In genomic region chr17:7323731-7324437, GRCh38 we compare ENCODE assay signal across 6 cellular contexts. TPM values are rescaled to one million over a fixed set of nuclear protein-coding genes. Genes with fewer than 3 reads are reported as not detected.
DNase-seq lines count a peak whose midpoint lies in the region; ATAC-seq, FAIRE-seq and TF ChIP-seq lines count a peak whose summit lies in the region.

No MANE protein-coding gene starts in this region.

- no peak for TF ChIP-seq POLR2A in testis (IDR thresholded peaks at IDR 0.05)

- no peak for ATAC-seq in GM21515 (IDR thresholded peaks at IDR 0.05; ENCODE audit: unreplicated experiment)

- H3K36me3 Mint-ChIP-seq in HFFc6 (ENCODE audit: low read depth): peaks cover 9% of the 10 kb centered on the region
- H3K36me3 Mint-ChIP-seq in activated T-cell treated with anti-CD3 and anti-CD28 coated beads, Interleukin-2, amount 50 U/mL, for 24 hours (ENCODE audit: low read depth): peaks cover 92% of the 10 kb centered on the region

- DNase-seq in HFFc6: peak; percentile 21
- DNase-seq in activated T-cell treated with anti-CD3 and anti-CD28 coated beads, Interleukin-2, amount 50 U/mL, for 24 hours: peak; percentile 79
- DNase-seq in keratinocyte (ENCODE audit: low read depth, low spot score): no peak
- DNase-seq in testis: peak; percentile 67
- no peak for DNase-seq in NCI-H187 treated with DMSO at 0.1 percent for 48 hours (lab: John Stamatoyannopoulos, UW)

- H4K20me1 ChIP-seq in keratinocyte (ENCODE audit: control insufficient read depth, extremely low read depth, insufficient read depth, low read length): no peaks in the 10 kb centered on the region

- no peak for FAIRE-seq in keratinocyte (lab: Jason Lieb, UNC)

- H3K27me3 ChIP-seq in keratinocyte (ENCODE audit: control insufficient read depth, extremely low read depth, insufficient read depth, low read length) (no peaks in the 10 kb centered on the region), testis (no peaks in the 10 kb centered on the region)

- no peaks in the 10 kb centered on the region for H3K9me3 Mint-ChIP-seq in HFFc6
- H3K9me3 Mint-ChIP-seq in activated T-cell treated with anti-CD3 and anti-CD28 coated beads, Interleukin-2, amount 50 U/mL, for 24 hours: no peaks in the 10 kb centered on the region

- dilution Hi-C loops in keratinocyte (cut with MboI; ENCODE audit: extremely low pct_ligation_motif_present, low sequenced_read_pairs): no loop called here

- H3K4me2 ChIP-seq in keratinocyte (ENCODE audit: control insufficient read depth, extremely low read depth, insufficient read depth, low read depth, low read length): no peak overlapping the region

- H3K4me3 ChIP-seq in keratinocyte (ENCODE audit: control insufficient read depth in 2 of 3, extremely low read depth in 1 of 3, insufficient read depth in 2 of 3, low read depth in 1 of 3, low read length in 3 of 3): no peak overlapping the region
- H3K4me3 ChIP-seq in testis: no peak overlapping the region

- H3K27ac Mint-ChIP-seq in HFFc6: no peak overlapping the region
- peak overlapping the region; percentile 55 for H3K27ac Mint-ChIP-seq in activated T-cell treated with anti-CD3 and anti-CD28 coated beads, Interleukin-2, amount 50 U/mL, for 24 hours

- peaks cover 13% of the 10 kb centered on the region for H3K4me1 Mint-ChIP-seq in HFFc6 (ENCODE audit: low read depth)
- peaks cover 28% of the 10 kb centered on the region for H3K4me1 Mint-ChIP-seq in activated T-cell treated with anti-CD3 and anti-CD28 coated beads, Interleukin-2, amount 50 U/mL, for 24 hours (ENCODE audit: low read depth)

- intact Hi-C loops in testis (cut with DNase I; ENCODE audit: low total_unique reads): no loop called here

- H3K79me2 ChIP-seq in keratinocyte (ENCODE audit: control insufficient read depth, insufficient read depth, low read length): peaks cover 16% of the 10 kb centered on the region

- peak; percentile 93 for TF ChIP-seq CTCF in HFFc6 (IDR thresholded peaks at IDR 0.05)
- peak; percentile 90 to 93 (median 93) for TF ChIP-seq CTCF in keratinocyte (optimal IDR thresholded peaks at IDR 0.05 in 1 of 3, IDR thresholded peaks at IDR 0.05 in 1 of 3, conservative IDR thresholded peaks at IDR 0.05 in 1 of 3; ENCODE audit: extremely low read depth in 1 of 3, insufficient read depth in 2 of 3, low read length in 3 of 3)
- TF ChIP-seq CTCF in testis (IDR thresholded peaks at IDR 0.05): peak; percentile 67 to 80 (median 78)

- H3K4me1 ChIP-seq in keratinocyte (ENCODE audit: control insufficient read depth, extremely low read depth, insufficient read depth, low read length) (peaks cover 5% of the 10 kb centered on the region), testis (peaks cover 8% of the 10 kb centered on the region)

- WGBS in testis, 2 donors: 71 to 94% methylated on average over 18 to 39 of the region's 39 CpGs

- H3K9me3 ChIP-seq in keratinocyte (ENCODE audit: control insufficient read depth, low read depth, low read length) (no peaks in the 10 kb centered on the region), testis (no peaks in the 10 kb centered on the region)

- no peak overlapping the region for H2AFZ ChIP-seq in keratinocyte (ENCODE audit: control insufficient read depth, low read length)

- H3K27ac ChIP-seq in keratinocyte (ENCODE audit: control insufficient read depth, insufficient read depth, low read length) (no peak overlapping the region), testis (no peak overlapping the region)

- peaks cover 2% of the 10 kb centered on the region for H3K9me1 ChIP-seq in keratinocyte (ENCODE audit: control insufficient read depth, extremely low read depth, insufficient read depth, low read length)

- no peak overlapping the region for H3K9ac ChIP-seq in keratinocyte (ENCODE audit: control insufficient read depth, extremely low read depth, insufficient read depth, low read length)

- peaks cover 39 to 62% of the 10 kb centered on the region in 2 experiments for H3K36me3 ChIP-seq in keratinocyte (ENCODE audit: control insufficient read depth in 2 of 2, extremely low read depth in 1 of 2, insufficient read depth in 2 of 2, low read length in 2 of 2)
- H3K36me3 ChIP-seq in testis (ENCODE audit: low read depth, missing control alignments): no peaks in the 10 kb centered on the region

- no peak overlapping the region for H3K4me3 Mint-ChIP-seq in HFFc6
- no peak overlapping the region for H3K4me3 Mint-ChIP-seq in activated T-cell treated with anti-CD3 and anti-CD28 coated beads, Interleukin-2, amount 50 U/mL, for 24 hours

- no peaks in the 10 kb centered on the region for H3K27me3 Mint-ChIP-seq in HFFc6 (ENCODE audit: insufficient read depth)
- H3K27me3 Mint-ChIP-seq in activated T-cell treated with anti-CD3 and anti-CD28 coated beads, Interleukin-2, amount 50 U/mL, for 24 hours: no peaks in the 10 kb centered on the region

RNA-seq across cellular contexts. Expression of gene NEURL4, which starts 5.3 kb away (rescaled TPM):
- total RNA-seq in HFFc6 (2021; fragmentation: NEBNext Ultra II Directional; extraction: Animal tissue kit (Norgen Biotek cat#: 25700)): 10 to 100 TPM; 18.7 to 24.6 (median 20.4) TPM
- polyA plus RNA-seq in keratinocyte: 11.3 to 18.9 TPM (median 13.5 TPM) in 3 replicates
- polyA plus RNA-seq in keratinocyte (2011; ENCODE audit: low read depth): 6.3 TPM
- 4.4 and 4.9 TPM in 2 replicates for polyA plus RNA-seq in keratinocyte (2011; cell fraction: cytosol; rRNA removed)
- 70.5 and 88.4 TPM in 2 replicates for polyA plus RNA-seq in keratinocyte (2011; cell fraction: nucleus; rRNA removed)
- polyA plus RNA-seq in keratinocyte (2012; ENCODE audit: low replicate concordance): 12.4 and 13.1 TPM in 2 replicates
- 12.5 to 33.7 TPM (median 17.8 TPM) in 3 replicates for polyA minus RNA-seq in keratinocyte
- polyA minus RNA-seq in keratinocyte (2011; cell fraction: cytosol; rRNA and poly(A)+ RNA removed): 6.1 TPM
- 32.3 TPM in 2 replicates for polyA minus RNA-seq in keratinocyte (2011; cell fraction: nucleus; rRNA and poly(A)+ RNA removed)
- 10 to 100 TPM; 34.5 to 50.6 TPM for total RNA-seq in testis
- polyA plus RNA-seq in testis (ENCODE audit: insufficient read depth, low read depth, low replicate concordance): 38.3 TPM

RNA-seq across cellular contexts. Expression of gene GPS2, which starts 8.7 kb away (rescaled TPM):
- total RNA-seq in HFFc6 (2021; fragmentation: NEBNext Ultra II Directional; extraction: Animal tissue kit (Norgen Biotek cat#: 25700)): 10 to 100 TPM; 34.7 to 45.2 (median 40.7) TPM
- polyA plus RNA-seq in keratinocyte: 20.7 to 54.1 TPM (median 24.7 TPM) in 3 replicates
- 58.5 TPM for polyA plus RNA-seq in keratinocyte (2011; ENCODE audit: low read depth)
- polyA plus RNA-seq in keratinocyte (2011; cell fraction: cytosol; rRNA removed): 32.2 and 40.0 TPM in 2 replicates
- polyA plus RNA-seq in keratinocyte (2011; cell fraction: nucleus; rRNA removed): 47.1 and 50.6 TPM in 2 replicates
- 34.3 and 42.9 TPM in 2 replicates for polyA plus RNA-seq in keratinocyte (2012; ENCODE audit: low replicate concordance)
- 32.9 to 79.9 TPM (median 35.9 TPM) in 3 replicates for polyA minus RNA-seq in keratinocyte
- 21.3 TPM for polyA minus RNA-seq in keratinocyte (2011; cell fraction: cytosol; rRNA and poly(A)+ RNA removed)
- 9.5 and 11.7 TPM in 2 replicates for polyA minus RNA-seq in keratinocyte (2011; cell fraction: nucleus; rRNA and poly(A)+ RNA removed)
- 100 to 1,000 TPM; 204 to 239 TPM for total RNA-seq in testis
- 219 TPM for polyA plus RNA-seq in testis (ENCODE audit: insufficient read depth, low read depth, low replicate concordance)

RNA-seq across cellular contexts. Expression of gene ACAP1, which starts 12.4 kb away (rescaled TPM):
- 1 to 10 TPM; 3.2 to 6.4 (median 4.9) TPM for total RNA-seq in HFFc6 (2021; fragmentation: NEBNext Ultra II Directional; extraction: Animal tissue kit (Norgen Biotek cat#: 25700))
- polyA plus RNA-seq in keratinocyte (0.33 to 3.1 TPM (median 1.7 TPM) in 3 replicates), testis (ENCODE audit: insufficient read depth, low read depth, low replicate concordance) (95.2 TPM)
- polyA plus RNA-seq in keratinocyte (2011; ENCODE audit: low read depth): 0.87 TPM
- 0.27 and 1.1 TPM in 2 replicates for polyA plus RNA-seq in keratinocyte (2011; cell fraction: cytosol; rRNA removed)
- polyA plus RNA-seq in keratinocyte (2011; cell fraction: nucleus; rRNA removed): 0.22 and 0.29 TPM in 2 replicates
- 3.5 and 11.7 TPM in 2 replicates for polyA plus RNA-seq in keratinocyte (2012; ENCODE audit: low replicate concordance)
- polyA minus RNA-seq in keratinocyte: not detected in 3 replicates
- polyA minus RNA-seq in keratinocyte (2011; cell fraction: cytosol; rRNA and poly(A)+ RNA removed): not detected
- polyA minus RNA-seq in keratinocyte (2011; cell fraction: nucleus; rRNA and poly(A)+ RNA removed): not detected in 2 replicates
- 100 to 1,000 TPM in 1 of 2 donors, 10 to 100 TPM in 1; 12.6 to 140 TPM for total RNA-seq in testis

RNA-seq across cellular contexts. Expression of gene EIF5A, which starts 16.5 kb away (rescaled TPM):
- total RNA-seq in HFFc6 (2021; fragmentation: NEBNext Ultra II Directional; extraction: Animal tissue kit (Norgen Biotek cat#: 25700)): 1,000 to 10,000 TPM; 1,011 to 1,116 (median 1,072) TPM
- 769 to 1,493 TPM (median 948 TPM) in 3 replicates for polyA plus RNA-seq in keratinocyte
- polyA plus RNA-seq in keratinocyte (2011; ENCODE audit: low read depth): 1,059 TPM
- 978 and 1,013 TPM in 2 replicates for polyA plus RNA-seq in keratinocyte (2011; cell fraction: cytosol; rRNA removed)
- polyA plus RNA-seq in keratinocyte (2011; cell fraction: nucleus; rRNA removed): 468 and 536 TPM in 2 replicates
- 614 and 1,141 TPM in 2 replicates for polyA plus RNA-seq in keratinocyte (2012; ENCODE audit: low replicate concordance)
- 884 to 1,075 TPM (median 1,030 TPM) in 3 replicates for polyA minus RNA-seq in keratinocyte
- 1,192 TPM for polyA minus RNA-seq in keratinocyte (2011; cell fraction: cytosol; rRNA and poly(A)+ RNA removed)
- polyA minus RNA-seq in keratinocyte (2011; cell fraction: nucleus; rRNA and poly(A)+ RNA removed): 194 and 269 TPM in 2 replicates
- total RNA-seq in testis: 100 to 1,000 TPM; 193 to 229 TPM
- 388 TPM for polyA plus RNA-seq in testis (ENCODE audit: insufficient read depth, low read depth, low replicate concordance)

RNA-seq across cellular contexts. Expression of gene KCTD11, which starts 28.1 kb away (rescaled TPM):
- total RNA-seq in HFFc6 (2021; fragmentation: NEBNext Ultra II Directional; extraction: Animal tissue kit (Norgen Biotek cat#: 25700)): 10 to 100 TPM; 11.2 to 14.5 (median 12.6) TPM
- polyA plus RNA-seq in keratinocyte (17.5 to 33.7 TPM (median 18.5 TPM) in 3 replicates), testis (ENCODE audit: insufficient read depth, low read depth, low replicate concordance) (6.8 TPM)
- polyA plus RNA-seq in keratinocyte (2011; ENCODE audit: low read depth): 5.2 TPM
- polyA plus RNA-seq in keratinocyte (2011; cell fraction: cytosol; rRNA removed): 12.7 and 13.5 TPM in 2 replicates
- 41.9 and 42.9 TPM in 2 replicates for polyA plus RNA-seq in keratinocyte (2011; cell fraction: nucleus; rRNA removed)
- polyA plus RNA-seq in keratinocyte (2012; ENCODE audit: low replicate concordance): 19.6 and 27.7 TPM in 2 replicates
- polyA minus RNA-seq in keratinocyte: 15.6 to 27.4 TPM (median 15.6 TPM) in 3 replicates
- polyA minus RNA-seq in keratinocyte (2011; cell fraction: cytosol; rRNA and poly(A)+ RNA removed): 14.2 TPM
- polyA minus RNA-seq in keratinocyte (2011; cell fraction: nucleus; rRNA and poly(A)+ RNA removed): 13.7 and 14.8 TPM in 2 replicates
- 1 to 10 TPM; 4.8 to 5.0 TPM for total RNA-seq in testis

Comparison
In these comparisons a context has a peak if more than half of its experiments do, and no peak if none do; other contexts are left out.
1. DNase-seq: peak in HFFc6 (single experiment), activated T-cell treated with anti-CD3 and anti-CD28 coated beads, Interleukin-2, amount 50 U/mL, for 24 hours (single experiment) and testis (single experiment); none in keratinocyte (single experiment) and NCI-H187 treated with DMSO at 0.1 percent for 48 hours (single experiment).
2. RNA of gene GPS2, which starts 8.7 kb away (total RNA-seq): 204 to 239 TPM in testis; 34.7 to 45.2 TPM in HFFc6; every median in the first group is over 4 times any median in the second.
3. Peak in every context shown above with its lines, with median percentiles within 50 percentile points of each other: CTCF ChIP-seq.